Comparison of ENCODE assay signal across 8 cellular contexts in genomic region chr11:119067371-119068222, GRCh38. TPM values are rescaled to one million over a fixed set of nuclear protein-coding genes. Genes with fewer than 3 reads are reported as not detected.
DNase-seq lines count a peak whose midpoint lies in the region; ATAC-seq, FAIRE-seq and TF ChIP-seq lines count a peak whose summit lies in the region.

TSS of gene VPS11 (plus strand) at chr11:119067818. CDS start at chr11:119067824, 6 bp downstream.

- no peaks in the 10 kb centered on the region for H3K4me1 ChIP-seq in HUES48 (ENCODE audit: control insufficient read depth, insufficient read depth, low read length)
- H3K4me1 ChIP-seq in OCI-LY1 (ENCODE audit: insufficient read depth, low read length, severe bottlenecking), result peaks cover 39% of the 10 kb centered on the region

- H3K9me3 ChIP-seq in HUES48 (ENCODE audit: control insufficient read depth, insufficient read depth, low read length) (no peaks in the 10 kb centered on the region), OCI-LY1 (ENCODE audit: low read length) (no peaks in the 10 kb centered on the region)

- peaks cover 4% of the 10 kb centered on the region for H3K36me3 Mint-ChIP-seq in mesothelial cell of epicardium

- ATAC-seq in GM21390 (IDR thresholded peaks at IDR 0.05; ENCODE audit: unreplicated experiment), result peak; percentile 85

- peak within 1 kb of the TSS; percentile 99 for H3K4me2 ChIP-seq in OCI-LY1 (ENCODE audit: low read length)

- H3K79me2 ChIP-seq in OCI-LY1 (ENCODE audit: insufficient read depth, low read length), result peaks cover 6% of the 10 kb centered on the region; the same call in 1 of the 2 replicates

- no peaks in the 10 kb centered on the region for H3K27me3 Mint-ChIP-seq in mesothelial cell of epicardium (ENCODE audit: low read depth)

- H3K4me1 Mint-ChIP-seq in mesothelial cell of epicardium, result peaks cover 17% of the 10 kb centered on the region

- H4K20me1 ChIP-seq in OCI-LY1 (ENCODE audit: insufficient read depth, low read length), result no peaks in the 10 kb centered on the region

- H3K9me2 ChIP-seq in OCI-LY1 (ENCODE audit: low read depth, low read length), result no peaks in the 10 kb centered on the region

- H3K4me3 Mint-ChIP-seq in mesothelial cell of epicardium, result peak within 1 kb of the TSS; percentile 90

- peak within 1 kb of the TSS; percentile 82 for H3K27ac ChIP-seq in HUES48 (ENCODE audit: low read depth, low read length)
- peak within 1 kb of the TSS; percentile 50 for H3K27ac ChIP-seq in OCI-LY1 (ENCODE audit: low read depth, low read length, poor library complexity, severe bottlenecking)

- DNase-seq in Caki2 (ENCODE audit: low read depth) (peak; percentile 83), mesothelial cell of epicardium (ENCODE audit: low spot score in 2 of 2, unreplicated experiment in 2 of 2) (peak; percentile 97 to 98)
- DNase-seq in activated CD8-positive, alpha-beta memory T cell treated with anti-CD3 and anti-CD28 coated beads, Interleukin-2, amount 50 U/mL, for 4 hours, result peak; percentile 98
- DNase-seq in stimulated activated CD8-positive, alpha-beta memory T cell treated with anti-CD3 and anti-CD28 coated beads, Interleukin-15, amount 100 ng/mL, for 48 hours (ENCODE audit: low read depth in 2 of 2), result peak; percentile 98 to 99

- H3K27me3 ChIP-seq in HUES48 (ENCODE audit: control insufficient read depth, insufficient read depth, low read length) (no peaks in the 10 kb centered on the region), OCI-LY1 (ENCODE audit: insufficient read depth, low read length) (no peaks in the 10 kb centered on the region)

- H3K9ac ChIP-seq in HUES48 (ENCODE audit: low read depth, low read length) (peak within 1 kb of the TSS; percentile 80), OCI-LY1 (ENCODE audit: low read length) (peak within 1 kb of the TSS; percentile 100)

- H2AFZ ChIP-seq in OCI-LY1 (ENCODE audit: low read length), result peak within 1 kb of the TSS; percentile 88; the same call in 1 of the 2 replicates

- peak within 1 kb of the TSS; percentile 96 for H3K27ac Mint-ChIP-seq in mesothelial cell of epicardium

- no peaks in the 10 kb centered on the region for H3F3A ChIP-seq in OCI-LY1 (ENCODE audit: insufficient read depth, low read length)

- peaks cover 26% of the 10 kb centered on the region for H3K36me3 ChIP-seq in HUES48 (ENCODE audit: control insufficient read depth, insufficient read depth, low read length)
- peaks cover 12% of the 10 kb centered on the region for H3K36me3 ChIP-seq in OCI-LY1 (ENCODE audit: insufficient read depth, low read length)

- H3K4me3 ChIP-seq in HUES48 (ENCODE audit: low read depth, low read length), result peak within 1 kb of the TSS; percentile 94
- H3K4me3 ChIP-seq in OCI-LY1 (ENCODE audit: low read depth, low read length, poor library complexity, severe bottlenecking), result peak within 1 kb of the TSS; percentile 100

- in situ Hi-C loops in Caki2 (cut with HindIII; ENCODE audit: low pct_unique_long_range_greater_than_20kb, low sequenced_read_pairs), result no loop called here

- peak; percentile 87 for FAIRE-seq in endometrium (lab: Jason Lieb, UNC)

- no peaks in the 10 kb centered on the region for H3K9me3 Mint-ChIP-seq in mesothelial cell of epicardium

- no peak for TF ChIP-seq CTCF in OCI-LY1 (IDR thresholded peaks at IDR 0.05; ENCODE audit: low read length)
- TF ChIP-seq CTCF in mesothelial cell of epicardium (IDR thresholded peaks at IDR 0.05; ENCODE audit: unreplicated experiment), result no peak

RNA-seq across cellular contexts. Expression of gene VPS11, which starts in this region (rescaled TPM):
- 11.1 and 11.6 TPM in 2 replicates for total RNA-seq in Caki2 (2014; rRNA removed; shearing (Covaris generic); ENCODE audit: low replicate concordance)
- total RNA-seq in mesothelial cell of epicardium, result 32.5 to 35.2 TPM (median 32.6 TPM) in 3 replicates

Comparison
In these comparisons a context has a peak if more than half of its experiments do, and no peak if none do; other contexts are left out.
1. Peak in every context shown above with its lines: DNase-seq, ATAC-seq, H3K4me3 ChIP-seq and H3K27ac ChIP-seq.